ENCODE assay signal across 2 cellular contexts in the genomic region with DNA sequence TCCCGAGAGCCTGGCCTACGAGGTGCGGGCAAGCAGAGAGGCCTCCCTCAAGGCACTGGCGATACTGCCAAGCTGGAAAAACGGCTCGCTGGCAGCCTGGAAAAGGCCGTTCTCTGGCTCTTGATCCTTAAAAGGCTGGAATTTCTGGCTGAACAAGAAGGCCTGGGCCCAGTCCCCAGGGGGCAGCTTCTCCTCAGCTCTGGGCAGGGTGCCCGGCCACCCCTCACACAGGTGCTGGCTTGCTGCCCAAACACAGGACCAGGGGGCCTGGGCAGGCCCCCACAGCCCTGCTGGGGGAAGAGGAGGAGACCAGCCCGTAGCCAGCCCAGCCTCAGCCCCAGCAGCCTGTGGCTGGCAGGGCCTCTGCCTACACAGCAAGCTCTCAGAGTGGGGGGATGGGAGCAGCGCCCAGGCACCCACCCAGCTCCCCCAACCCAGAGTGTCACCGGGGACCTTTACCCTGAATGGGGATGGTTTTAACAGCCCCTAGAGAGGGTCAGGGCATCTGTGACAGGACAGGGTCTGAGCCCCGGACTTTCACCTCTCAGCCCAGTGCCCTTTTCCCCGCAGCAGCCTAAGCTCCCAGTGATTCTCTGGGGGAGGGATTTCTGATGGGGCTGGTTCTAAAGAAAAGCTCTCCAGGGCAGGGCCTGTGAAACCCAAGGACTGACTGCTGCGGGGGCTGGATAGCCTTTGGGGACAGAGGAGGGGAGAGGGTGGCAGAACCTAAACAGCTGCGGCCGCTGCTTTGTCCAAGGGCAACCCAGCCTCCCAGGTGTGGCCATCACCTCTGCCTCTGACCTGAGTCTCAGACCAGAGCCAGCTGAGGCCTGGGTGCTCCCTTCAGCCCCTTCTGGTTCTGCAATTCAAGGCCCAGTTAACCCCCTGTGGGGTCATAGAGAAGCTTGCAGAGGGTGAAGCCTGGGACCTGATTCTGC.
TF ChIP-seq lines count a peak whose summit lies in the region.

No MANE protein-coding gene starts in this region.

TF ChIP-seq in GM23338, 12 proteins besides CTCF, POLR2A, EP300 and RAD21 (continues in another document):
- no peak for TF ChIP-seq ZNF331 (CRISPR knock-in tag; IDR thresholded peaks at IDR 0.05; ENCODE audit: low read depth)
- no peak for TF ChIP-seq NANOG (IDR thresholded peaks at IDR 0.05; ENCODE audit: borderline replicate concordance)
- TF ChIP-seq, protein P1, sequence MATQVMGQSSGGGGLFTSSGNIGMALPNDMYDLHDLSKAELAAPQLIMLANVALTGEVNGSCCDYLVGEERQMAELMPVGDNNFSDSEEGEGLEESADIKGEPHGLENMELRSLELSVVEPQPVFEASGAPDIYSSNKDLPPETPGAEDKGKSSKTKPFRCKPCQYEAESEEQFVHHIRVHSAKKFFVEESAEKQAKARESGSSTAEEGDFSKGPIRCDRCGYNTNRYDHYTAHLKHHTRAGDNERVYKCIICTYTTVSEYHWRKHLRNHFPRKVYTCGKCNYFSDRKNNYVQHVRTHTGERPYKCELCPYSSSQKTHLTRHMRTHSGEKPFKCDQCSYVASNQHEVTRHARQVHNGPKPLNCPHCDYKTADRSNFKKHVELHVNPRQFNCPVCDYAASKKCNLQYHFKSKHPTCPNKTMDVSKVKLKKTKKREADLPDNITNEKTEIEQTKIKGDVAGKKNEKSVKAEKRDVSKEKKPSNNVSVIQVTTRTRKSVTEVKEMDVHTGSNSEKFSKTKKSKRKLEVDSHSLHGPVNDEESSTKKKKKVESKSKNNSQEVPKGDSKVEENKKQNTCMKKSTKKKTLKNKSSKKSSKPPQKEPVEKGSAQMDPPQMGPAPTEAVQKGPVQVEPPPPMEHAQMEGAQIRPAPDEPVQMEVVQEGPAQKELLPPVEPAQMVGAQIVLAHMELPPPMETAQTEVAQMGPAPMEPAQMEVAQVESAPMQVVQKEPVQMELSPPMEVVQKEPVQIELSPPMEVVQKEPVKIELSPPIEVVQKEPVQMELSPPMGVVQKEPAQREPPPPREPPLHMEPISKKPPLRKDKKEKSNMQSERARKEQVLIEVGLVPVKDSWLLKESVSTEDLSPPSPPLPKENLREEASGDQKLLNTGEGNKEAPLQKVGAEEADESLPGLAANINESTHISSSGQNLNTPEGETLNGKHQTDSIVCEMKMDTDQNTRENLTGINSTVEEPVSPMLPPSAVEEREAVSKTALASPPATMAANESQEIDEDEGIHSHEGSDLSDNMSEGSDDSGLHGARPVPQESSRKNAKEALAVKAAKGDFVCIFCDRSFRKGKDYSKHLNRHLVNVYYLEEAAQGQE (IDR thresholded peaks at IDR 0.05; ENCODE audit: unreplicated experiment) = no peak
- TF ChIP-seq, protein P2, sequence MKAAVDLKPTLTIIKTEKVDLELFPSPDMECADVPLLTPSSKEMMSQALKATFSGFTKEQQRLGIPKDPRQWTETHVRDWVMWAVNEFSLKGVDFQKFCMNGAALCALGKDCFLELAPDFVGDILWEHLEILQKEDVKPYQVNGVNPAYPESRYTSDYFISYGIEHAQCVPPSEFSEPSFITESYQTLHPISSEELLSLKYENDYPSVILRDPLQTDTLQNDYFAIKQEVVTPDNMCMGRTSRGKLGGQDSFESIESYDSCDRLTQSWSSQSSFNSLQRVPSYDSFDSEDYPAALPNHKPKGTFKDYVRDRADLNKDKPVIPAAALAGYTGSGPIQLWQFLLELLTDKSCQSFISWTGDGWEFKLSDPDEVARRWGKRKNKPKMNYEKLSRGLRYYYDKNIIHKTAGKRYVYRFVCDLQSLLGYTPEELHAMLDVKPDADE (IDR thresholded peaks at IDR 0.05) = no peak
- TF ChIP-seq, protein P3, sequence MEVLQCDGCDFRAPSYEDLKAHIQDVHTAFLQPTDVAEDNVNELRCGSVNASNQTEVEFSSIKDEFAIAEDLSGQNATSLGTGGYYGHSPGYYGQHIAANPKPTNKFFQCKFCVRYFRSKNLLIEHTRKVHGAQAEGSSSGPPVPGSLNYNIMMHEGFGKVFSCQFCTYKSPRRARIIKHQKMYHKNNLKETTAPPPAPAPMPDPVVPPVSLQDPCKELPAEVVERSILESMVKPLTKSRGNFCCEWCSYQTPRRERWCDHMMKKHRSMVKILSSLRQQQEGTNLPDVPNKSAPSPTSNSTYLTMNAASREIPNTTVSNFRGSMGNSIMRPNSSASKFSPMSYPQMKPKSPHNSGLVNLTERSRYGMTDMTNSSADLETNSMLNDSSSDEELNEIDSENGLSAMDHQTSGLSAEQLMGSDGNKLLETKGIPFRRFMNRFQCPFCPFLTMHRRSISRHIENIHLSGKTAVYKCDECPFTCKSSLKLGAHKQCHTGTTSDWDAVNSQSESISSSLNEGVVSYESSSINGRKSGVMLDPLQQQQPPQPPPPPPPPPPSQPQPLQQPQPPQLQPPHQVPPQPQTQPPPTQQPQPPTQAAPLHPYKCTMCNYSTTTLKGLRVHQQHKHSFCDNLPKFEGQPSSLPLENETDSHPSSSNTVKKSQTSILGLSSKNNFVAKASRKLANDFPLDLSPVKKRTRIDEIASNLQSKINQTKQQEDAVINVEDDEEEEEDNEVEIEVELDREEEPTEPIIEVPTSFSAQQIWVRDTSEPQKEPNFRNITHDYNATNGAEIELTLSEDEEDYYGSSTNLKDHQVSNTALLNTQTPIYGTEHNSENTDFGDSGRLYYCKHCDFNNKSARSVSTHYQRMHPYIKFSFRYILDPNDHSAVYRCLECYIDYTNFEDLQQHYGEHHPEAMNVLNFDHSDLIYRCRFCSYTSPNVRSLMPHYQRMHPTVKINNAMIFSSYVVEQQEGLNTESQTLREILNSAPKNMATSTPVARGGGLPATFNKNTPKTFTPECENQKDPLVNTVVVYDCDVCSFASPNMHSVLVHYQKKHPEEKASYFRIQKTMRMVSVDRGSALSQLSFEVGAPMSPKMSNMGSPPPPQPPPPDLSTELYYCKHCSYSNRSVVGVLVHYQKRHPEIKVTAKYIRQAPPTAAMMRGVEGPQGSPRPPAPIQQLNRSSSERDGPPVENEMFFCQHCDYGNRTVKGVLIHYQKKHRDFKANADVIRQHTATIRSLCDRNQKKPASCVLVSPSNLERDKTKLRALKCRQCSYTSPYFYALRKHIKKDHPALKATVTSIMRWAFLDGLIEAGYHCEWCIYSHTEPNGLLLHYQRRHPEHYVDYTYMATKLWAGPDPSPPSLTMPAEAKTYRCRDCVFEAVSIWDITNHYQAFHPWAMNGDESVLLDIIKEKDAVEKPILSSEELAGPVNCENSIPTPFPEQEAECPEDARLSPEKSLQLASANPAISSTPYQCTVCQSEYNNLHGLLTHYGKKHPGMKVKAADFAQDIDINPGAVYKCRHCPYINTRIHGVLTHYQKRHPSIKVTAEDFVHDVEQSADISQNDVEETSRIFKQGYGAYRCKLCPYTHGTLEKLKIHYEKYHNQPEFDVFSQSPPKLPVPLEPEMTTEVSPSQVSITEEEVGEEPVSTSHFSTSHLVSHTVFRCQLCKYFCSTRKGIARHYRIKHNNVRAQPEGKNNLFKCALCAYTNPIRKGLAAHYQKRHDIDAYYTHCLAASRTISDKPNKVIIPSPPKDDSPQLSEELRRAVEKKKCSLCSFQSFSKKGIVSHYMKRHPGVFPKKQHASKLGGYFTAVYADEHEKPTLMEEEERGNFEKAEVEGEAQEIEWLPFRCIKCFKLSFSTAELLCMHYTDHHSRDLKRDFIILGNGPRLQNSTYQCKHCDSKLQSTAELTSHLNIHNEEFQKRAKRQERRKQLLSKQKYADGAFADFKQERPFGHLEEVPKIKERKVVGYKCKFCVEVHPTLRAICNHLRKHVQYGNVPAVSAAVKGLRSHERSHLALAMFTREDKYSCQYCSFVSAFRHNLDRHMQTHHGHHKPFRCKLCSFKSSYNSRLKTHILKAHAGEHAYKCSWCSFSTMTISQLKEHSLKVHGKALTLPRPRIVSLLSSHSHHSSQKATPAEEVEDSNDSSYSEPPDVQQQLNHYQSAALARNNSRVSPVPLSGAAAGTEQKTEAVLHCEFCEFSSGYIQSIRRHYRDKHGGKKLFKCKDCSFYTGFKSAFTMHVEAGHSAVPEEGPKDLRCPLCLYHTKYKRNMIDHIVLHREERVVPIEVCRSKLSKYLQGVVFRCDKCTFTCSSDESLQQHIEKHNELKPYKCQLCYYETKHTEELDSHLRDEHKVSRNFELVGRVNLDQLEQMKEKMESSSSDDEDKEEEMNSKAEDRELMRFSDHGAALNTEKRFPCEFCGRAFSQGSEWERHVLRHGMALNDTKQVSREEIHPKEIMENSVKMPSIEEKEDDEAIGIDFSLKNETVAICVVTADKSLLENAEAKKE (CRISPR knock-in tag; IDR thresholded peaks at IDR 0.05) = no peak
- TF ChIP-seq STAT1 (IDR thresholded peaks at IDR 0.05; ENCODE audit: unreplicated experiment) = no peak

TF ChIP-seq in H1, 55 proteins besides CTCF, POLR2A, EP300 and RAD21:
- TF ChIP-seq RFX5 (IDR thresholded peaks at IDR 0.05; ENCODE audit: borderline replicate concordance, low read depth, low read length) (no peak), SRF (IDR thresholded peaks at IDR 0.05; ENCODE audit: low read depth, low read length) (no peak)
